Comparison of ENCODE assay signal across 8 cellular contexts in genomic region chr15:89017370-89018066, GRCh38.
DNase-seq lines count a peak whose midpoint lies in the region; ATAC-seq, FAIRE-seq and TF ChIP-seq lines count a peak whose summit lies in the region.

No MANE protein-coding gene starts in this region.

- peak; percentile 53 for ATAC-seq in HG02763 (IDR thresholded peaks at IDR 0.05; ENCODE audit: unreplicated experiment)
- peak; percentile 82 to 84 for ATAC-seq in activated CD4-positive, CD25-positive, alpha-beta regulatory T cell treated with anti-CD3 and anti-CD28 coated beads, Interleukin-2, amount 50 U/mL, for 24 hours
- peak; percentile 82 for ATAC-seq in central memory CD8-positive, alpha-beta T cell (replicated peaks; ENCODE audit: extremely low read depth, poor library complexity, severe bottlenecking)
- ATAC-seq in GM18519 (IDR thresholded peaks at IDR 0.05; ENCODE audit: low FRiP score, unreplicated experiment) = no peak

- peaks cover 0 to 4% of the 10 kb centered on the region in 2 donors for H3K4me1 ChIP-seq in kidney (ENCODE audit: control insufficient read depth in 1 of 2, insufficient read depth in 1 of 2, low read depth in 1 of 2, low read length in 2 of 2)

- no peak overlapping the region for H3K9ac ChIP-seq in kidney (ENCODE audit: low read length in 2 of 2)

- H3K9me3 Mint-ChIP-seq in central memory CD8-positive, alpha-beta T cell = no peaks in the 10 kb centered on the region

- H3K27me3 Mint-ChIP-seq in central memory CD8-positive, alpha-beta T cell = peaks cover 49% of the 10 kb centered on the region

- peak; percentile 84 for DNase-seq in ELR (ENCODE audit: low read depth)
- DNase-seq in NCI-H2196 (lab: John Stamatoyannopoulos, UW; ENCODE audit: unreplicated experiment) = peak; percentile 50
- DNase-seq in central memory CD8-positive, alpha-beta T cell (ENCODE audit: low spot score in 2 of 2) = peak; percentile 69 to 83
- DNase-seq in kidney = peak; percentile 89
- peak; percentile 81 to 91 (median 82) for DNase-seq in stimulated activated CD4-positive, alpha-beta T cell treated with anti-CD3 and anti-CD28 coated beads, Interleukin-12 subunit alpha, Interleukin-12 subunit beta, amount 100 ng/mL, for 48 hours (ENCODE audit: low read depth in 2 of 3, low spot score in 1 of 3)

- intact Hi-C loops in kidney (cut with DNase I) = no loop called here

- peak overlapping the region; percentile 46 for H3K27ac Mint-ChIP-seq in central memory CD8-positive, alpha-beta T cell (ENCODE audit: low read depth)

- peaks cover 2% of the 10 kb centered on the region for H3K36me3 Mint-ChIP-seq in central memory CD8-positive, alpha-beta T cell (ENCODE audit: insufficient read depth)

- TF ChIP-seq CTCF in kidney (IDR thresholded peaks at IDR 0.05; ENCODE audit: borderline replicate concordance, extremely low read depth, insufficient read depth) = peak; percentile 40

- no peaks in the 10 kb centered on the region for H3K36me3 ChIP-seq in kidney (ENCODE audit: control insufficient read depth in 1 of 2, insufficient read depth in 2 of 2, low read length in 2 of 2)

- peak overlapping the region; percentile 54 for H3K4me3 Mint-ChIP-seq in central memory CD8-positive, alpha-beta T cell

- H3K9me3 ChIP-seq in kidney (ENCODE audit: control insufficient read depth in 1 of 2, low read length in 2 of 2) = no peaks in the 10 kb centered on the region

- no peak for FAIRE-seq in kidney (lab: Jason Lieb, UNC)

- peak overlapping the region; percentile 14 to 18 for H3K4me3 ChIP-seq in kidney (ENCODE audit: low read length in 2 of 2)

- H3K27ac ChIP-seq in kidney (ENCODE audit: low read depth in 2 of 2, low read length in 2 of 2) = no peak overlapping the region

- H3K4me1 Mint-ChIP-seq in central memory CD8-positive, alpha-beta T cell = peaks cover 8% of the 10 kb centered on the region
